In genomic region chr1:156726549-156727226, GRCh38 we compare ENCODE assay signal across 8 cellular contexts. TPM values are rescaled to one million over a fixed set of nuclear protein-coding genes. Genes with fewer than 3 reads are reported as not detected.
DNase-seq lines count a peak whose midpoint lies in the region; ATAC-seq, FAIRE-seq and TF ChIP-seq lines count a peak whose summit lies in the region.

No MANE protein-coding gene starts in this region.

- H3K27me3 Mint-ChIP-seq in T-helper 1 cell treated with Interleukin-12 subunit alpha and Interleukin-12 subunit beta and Interleukin-4 antibody, amounts not matched to agents 30 μg/mL and 1 μg/mL, for 36 hours (ENCODE audit: low read depth), result no peaks in the 10 kb centered on the region

- no peak for FAIRE-seq in HTR-8/SVneo (lab: Jason Lieb, UNC)

- WGBS in heart left ventricle, 4 donors, result 51 to 61% (median 55%) methylated on average over 15 of the region's 15 CpGs

- DNase-seq in heart left ventricle (peak in 2 of 5 donors; percentile 10 to 45), cardiac septum (ENCODE audit: low spot score) (no peak), NCI-H2029 (lab: John Stamatoyannopoulos, UW) (peak; percentile 45), ecto neural progenitor cell (ENCODE audit: low spot score) (peak; percentile 70), superior temporal gyrus (ENCODE audit: extremely low spot score) (no peak), HTR-8/SVneo (ENCODE audit: insufficient read length, low spot score) (no peak)

- no peak overlapping the region for H3K4me3 Mint-ChIP-seq in T-helper 1 cell treated with Interleukin-12 subunit alpha and Interleukin-12 subunit beta and Interleukin-4 antibody, amounts not matched to agents 30 μg/mL and 1 μg/mL, for 36 hours

- H3K9ac ChIP-seq in mucosa of stomach (ENCODE audit: low read length), result peak overlapping the region; percentile 91

- peaks cover 22 to 54% (median 36%) of the 10 kb centered on the region in 12 donors for H3K4me1 ChIP-seq in heart left ventricle
- H3K4me1 ChIP-seq in mucosa of stomach (ENCODE audit: control insufficient read depth, insufficient read depth, low read length), result peaks cover 29% of the 10 kb centered on the region

- no peaks in the 10 kb centered on the region for H3K9me3 ChIP-seq in heart left ventricle
- H3K9me3 ChIP-seq in mucosa of stomach (ENCODE audit: control insufficient read depth, low read length), result no peaks in the 10 kb centered on the region

- TF ChIP-seq CTCF in heart left ventricle (IDR thresholded peaks at IDR 0.05), result peak; percentile 12 to 58 (median 42)

- H3K4me3 ChIP-seq in heart left ventricle, result peak overlapping the region in 7 of 12 donors; percentile 20 to 89 (median 78)
- H3K4me3 ChIP-seq in mucosa of stomach (ENCODE audit: low read length), result no peak overlapping the region

- no peaks in the 10 kb centered on the region for H3K27me3 ChIP-seq in heart left ventricle
- H3K27me3 ChIP-seq in mucosa of stomach (ENCODE audit: control insufficient read depth, insufficient read depth, low read length), result no peaks in the 10 kb centered on the region

- H3K36me3 ChIP-seq in heart left ventricle, result peaks cover 0 to 44% (median 29%) of the 10 kb centered on the region in 9 donors
- H3K36me3 ChIP-seq in mucosa of stomach (ENCODE audit: control insufficient read depth, insufficient read depth, low read length), result peaks cover 5% of the 10 kb centered on the region

- no peaks in the 10 kb centered on the region for H3K9me3 Mint-ChIP-seq in T-helper 1 cell treated with Interleukin-12 subunit alpha and Interleukin-12 subunit beta and Interleukin-4 antibody, amounts not matched to agents 30 μg/mL and 1 μg/mL, for 36 hours

- H3K36me3 Mint-ChIP-seq in T-helper 1 cell treated with Interleukin-12 subunit alpha and Interleukin-12 subunit beta and Interleukin-4 antibody, amounts not matched to agents 30 μg/mL and 1 μg/mL, for 36 hours (ENCODE audit: low read depth), result peaks cover 29% of the 10 kb centered on the region

- ATAC-seq in heart left ventricle, result no peak

- intact Hi-C loops in heart left ventricle (cut with DNase I), result loop anchor here in 7 of 10 donors (1.0 to 10.0 kb wide), 9 partner anchors 37 to 166 kb away; partner anchors contain the start of genes NTRK1 (in 3 of the 7), PRCC (in 3 of the 7), INSRR (in 2 of the 7) and PEAR1 (in 1 of the 7)
- intact Hi-C loops in cardiac septum (cut with DNase I), result loop anchor here (1.0 to 5.0 kb wide), 5 partner anchors 37 to 166 kb away; partner anchors contain the start of genes INSRR, PEAR1 and PRCC

- TF ChIP-seq POLR2A in heart left ventricle (IDR thresholded peaks at IDR 0.05), result no peak

- peak overlapping the region in 2 of 12 donors; percentile 21 to 43 for H3K27ac ChIP-seq in heart left ventricle

- peak overlapping the region; percentile 99 for H3K27ac Mint-ChIP-seq in T-helper 1 cell treated with Interleukin-12 subunit alpha and Interleukin-12 subunit beta and Interleukin-4 antibody, amounts not matched to agents 30 μg/mL and 1 μg/mL, for 36 hours

- H3K4me1 Mint-ChIP-seq in T-helper 1 cell treated with Interleukin-12 subunit alpha and Interleukin-12 subunit beta and Interleukin-4 antibody, amounts not matched to agents 30 μg/mL and 1 μg/mL, for 36 hours (ENCODE audit: low read depth), result peaks cover 39% of the 10 kb centered on the region

RNA-seq across cellular contexts. Expression of gene METTL25B, which starts 1.6 kb away (rescaled TPM):
- total RNA-seq in heart left ventricle, result 10 to 100 TPM in 8 of 9 donors, 1 to 10 TPM in 1; 8.9 to 18.9 (median 15.0) TPM
- polyA plus RNA-seq in heart left ventricle, result 10 to 100 TPM; 15.6 to 24.3 TPM
- total RNA-seq in cardiac septum, result 14.7 TPM

RNA-seq across cellular contexts. Expression of gene ISG20L2, which starts 1.9 kb away (rescaled TPM):
- total RNA-seq in heart left ventricle (10 to 100 TPM in 8 of 9 donors, 1 to 10 TPM in 1; 8.4 to 17.9 (median 12.8) TPM), cardiac septum (12.4 TPM)
- polyA plus RNA-seq in heart left ventricle, result 10 to 100 TPM in 1 of 2 donors, 1 to 10 TPM in 1; 5.1 to 17.6 TPM

RNA-seq across cellular contexts. Expression of gene MRPL24, which starts 14.2 kb away (rescaled TPM):
- total RNA-seq in heart left ventricle (100 to 1,000 TPM in 1 of 9 donors, 10 to 100 TPM in 8; 74.8 to 117 (median 79.6) TPM), cardiac septum (66.1 TPM)
- polyA plus RNA-seq in heart left ventricle, result 100 to 1,000 TPM; 135 to 230 TPM

RNA-seq across cellular contexts. Expression of gene CRABP2, which starts 21.3 kb away (rescaled TPM):
- total RNA-seq in heart left ventricle (10 to 100 TPM in 1 of 9 donors, 1 to 10 TPM in 4, under 1 TPM in 1, not detected in 3; 0.80 to 11.4 (median 1.7) TPM), cardiac septum (3.7 TPM)
- polyA plus RNA-seq in heart left ventricle, result 1 to 10 TPM in 1 of 2 donors, under 1 TPM in 1; 0.46 to 1.5 TPM

RNA-seq across cellular contexts. Expression of gene HDGF, which starts 24.8 kb away (rescaled TPM):
- total RNA-seq in heart left ventricle (100 to 1,000 TPM; 137 to 224 (median 147) TPM), cardiac septum (131 TPM)
- polyA plus RNA-seq in heart left ventricle, result 100 to 1,000 TPM in 1 of 2 donors, 10 to 100 TPM in 1; 87.7 to 240 TPM

Comparison
In these comparisons a context has a peak if more than half of its experiments do, and no peak if none do; other contexts are left out.
1. DNase-seq: peak in NCI-H2029 (single experiment) and ecto neural progenitor cell (single experiment); none in cardiac septum (single experiment), superior temporal gyrus (single experiment) and HTR-8/SVneo (single experiment).